In genomic region chr21:44012474-44013379, GRCh38 we compare ENCODE assay signal across 1 cellular context.
A peak's percentile ranks its signal among the peaks of the same experiment; 100 is the strongest.
TF ChIP-seq lines count a peak whose summit lies in the region.

No MANE protein-coding gene starts in this region.

TF ChIP-seq in HepG2, 621 proteins besides CTCF, POLR2A, EP300 and RAD21 (continued from another document and continues in another):
- TF ChIP-seq NR2F1 (CRISPR knock-in tag; IDR thresholded peaks at IDR 0.05) = peak; percentile 83 to 96; a peak in 3 of 4 replicates
- TF ChIP-seq TAF15 (IDR thresholded peaks at IDR 0.05; ENCODE audit: low read depth, low read length, poor library complexity, severe bottlenecking) = no peak
- 0 out of 2 replicates have a peak, but pooled peaks have one; percentile 38 for TF ChIP-seq ZNF441 (CRISPR knock-in tag; IDR thresholded peaks at IDR 0.05; ENCODE audit: borderline replicate concordance)
- TF ChIP-seq, protein P1, sequence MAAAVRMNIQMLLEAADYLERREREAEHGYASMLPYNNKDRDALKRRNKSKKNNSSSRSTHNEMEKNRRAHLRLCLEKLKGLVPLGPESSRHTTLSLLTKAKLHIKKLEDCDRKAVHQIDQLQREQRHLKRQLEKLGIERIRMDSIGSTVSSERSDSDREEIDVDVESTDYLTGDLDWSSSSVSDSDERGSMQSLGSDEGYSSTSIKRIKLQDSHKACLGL (CRISPR knock-in tag; IDR thresholded peaks at IDR 0.05) = 0 out of 2 replicates have a peak, but pooled peaks have one; percentile 2
- 0 out of 2 replicates have a peak, but pooled peaks have one; percentile 38 for TF ChIP-seq ZSCAN31 (CRISPR knock-in tag; IDR thresholded peaks at IDR 0.05; ENCODE audit: low read depth)
- TF ChIP-seq RBFOX2 (IDR thresholded peaks at IDR 0.05; ENCODE audit: low read depth, low read length) = peak; percentile 71
- TF ChIP-seq KAT8 (CRISPR knock-in tag; IDR thresholded peaks at IDR 0.05) = peak; percentile 16; the same call in 1 of the 2 replicates
- peak; percentile 39; the same call in 1 of the 2 replicates for TF ChIP-seq ZNF331 (CRISPR knock-in tag; IDR thresholded peaks at IDR 0.05)
- TF ChIP-seq FOXJ3 (CRISPR knock-in tag; IDR thresholded peaks at IDR 0.05; ENCODE audit: borderline replicate concordance) = no peak
- TF ChIP-seq RORA (CRISPR knock-in tag; IDR thresholded peaks at IDR 0.05) = no peak
- TF ChIP-seq BHLHE40 (IDR thresholded peaks at IDR 0.05; ENCODE audit: low read length) = no peak
- no peak for TF ChIP-seq ZNF530 (CRISPR knock-in tag; IDR thresholded peaks at IDR 0.05; ENCODE audit: low read depth)
- peak; percentile 96 for TF ChIP-seq ZNF205 (CRISPR knock-in tag; IDR thresholded peaks at IDR 0.05)
- TF ChIP-seq, protein P2, sequence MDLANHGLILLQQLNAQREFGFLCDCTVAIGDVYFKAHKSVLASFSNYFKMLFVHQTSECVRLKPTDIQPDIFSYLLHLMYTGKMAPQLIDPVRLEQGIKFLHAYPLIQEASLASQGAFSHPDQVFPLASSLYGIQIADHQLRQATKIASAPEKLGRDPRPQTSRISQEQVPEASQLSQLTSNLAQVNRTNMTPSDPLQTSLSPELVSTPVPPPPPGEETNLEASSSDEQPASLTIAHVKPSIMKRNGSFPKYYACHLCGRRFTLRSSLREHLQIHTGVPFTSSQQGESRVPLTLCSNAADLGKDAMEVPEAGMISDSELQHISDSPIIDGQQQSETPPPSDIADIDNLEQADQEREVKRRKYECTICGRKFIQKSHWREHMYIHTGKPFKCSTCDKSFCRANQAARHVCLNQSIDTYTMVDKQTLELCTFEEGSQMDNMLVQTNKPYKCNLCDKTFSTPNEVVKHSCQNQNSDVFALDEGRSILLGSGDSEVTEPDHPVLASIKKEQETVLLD (CRISPR knock-in tag; IDR thresholded peaks at IDR 0.05; ENCODE audit: low read depth) = peak; percentile 80
- peak; percentile 65 for TF ChIP-seq SKI (IDR thresholded peaks at IDR 0.05; ENCODE audit: partially characterized antibody)
- TF ChIP-seq KDM3A (CRISPR knock-in tag; IDR thresholded peaks at IDR 0.05; ENCODE audit: low read depth) = peak; percentile 41; the same call in 1 of the 2 replicates
- 0 out of 2 replicates have a peak, but pooled peaks have one; percentile 6 for TF ChIP-seq TAF1 (CRISPR knock-in tag; IDR thresholded peaks at IDR 0.05)
- TF ChIP-seq, protein P3, sequence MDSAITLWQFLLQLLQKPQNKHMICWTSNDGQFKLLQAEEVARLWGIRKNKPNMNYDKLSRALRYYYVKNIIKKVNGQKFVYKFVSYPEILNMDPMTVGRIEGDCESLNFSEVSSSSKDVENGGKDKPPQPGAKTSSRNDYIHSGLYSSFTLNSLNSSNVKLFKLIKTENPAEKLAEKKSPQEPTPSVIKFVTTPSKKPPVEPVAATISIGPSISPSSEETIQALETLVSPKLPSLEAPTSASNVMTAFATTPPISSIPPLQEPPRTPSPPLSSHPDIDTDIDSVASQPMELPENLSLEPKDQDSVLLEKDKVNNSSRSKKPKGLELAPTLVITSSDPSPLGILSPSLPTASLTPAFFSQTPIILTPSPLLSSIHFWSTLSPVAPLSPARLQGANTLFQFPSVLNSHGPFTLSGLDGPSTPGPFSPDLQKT (CRISPR knock-in tag; IDR thresholded peaks at IDR 0.05; ENCODE audit: borderline replicate concordance) = no peak
- 0 out of 2 replicates have a peak, but pooled peaks have one; percentile 54 for TF ChIP-seq RARA (CRISPR knock-in tag; IDR thresholded peaks at IDR 0.05)
- peak; percentile 32; the same call in 1 of the 2 replicates for TF ChIP-seq TARDBP (CRISPR knock-in tag; IDR thresholded peaks at IDR 0.05)
- peak; percentile 25; the same call in 1 of the 2 replicates for TF ChIP-seq BCL6 (CRISPR knock-in tag; IDR thresholded peaks at IDR 0.05)
- peak; percentile 84 for TF ChIP-seq NR2F6 (IDR thresholded peaks at IDR 0.05)
- peak; percentile 94 for TF ChIP-seq NR2F6 (CRISPR knock-in tag; IDR thresholded peaks at IDR 0.05)
- TF ChIP-seq KMT2B (CRISPR knock-in tag; IDR thresholded peaks at IDR 0.05) = no peak
- 0 out of 2 replicates have a peak, but pooled peaks have one; percentile 44 for TF ChIP-seq ZNF772 (CRISPR knock-in tag; IDR thresholded peaks at IDR 0.05)
- peak; percentile 6; the same call in 1 of the 2 replicates for TF ChIP-seq HOXA3 (CRISPR knock-in tag; IDR thresholded peaks at IDR 0.05)
- TF ChIP-seq ZNF800 (CRISPR knock-in tag; IDR thresholded peaks at IDR 0.05) = no peak
- 0 out of 2 replicates have a peak, but pooled peaks have one; percentile 45 for TF ChIP-seq ZNF234 (CRISPR knock-in tag; conservative IDR thresholded peaks at IDR 0.05)
- TF ChIP-seq ZNF878 (CRISPR knock-in tag; IDR thresholded peaks at IDR 0.05) = 0 out of 2 replicates have a peak, but pooled peaks have one; percentile 11
- 0 out of 2 replicates have a peak, but pooled peaks have one; percentile 18 for TF ChIP-seq ZNF543 (CRISPR knock-in tag; IDR thresholded peaks at IDR 0.05)
- TF ChIP-seq ZNF224 (CRISPR knock-in tag; IDR thresholded peaks at IDR 0.05) = 0 out of 2 replicates have a peak, but pooled peaks have one; percentile 11
- no peak for TF ChIP-seq KDM6A (CRISPR knock-in tag; IDR thresholded peaks at IDR 0.05; ENCODE audit: low read depth)
- TF ChIP-seq, protein P4, sequence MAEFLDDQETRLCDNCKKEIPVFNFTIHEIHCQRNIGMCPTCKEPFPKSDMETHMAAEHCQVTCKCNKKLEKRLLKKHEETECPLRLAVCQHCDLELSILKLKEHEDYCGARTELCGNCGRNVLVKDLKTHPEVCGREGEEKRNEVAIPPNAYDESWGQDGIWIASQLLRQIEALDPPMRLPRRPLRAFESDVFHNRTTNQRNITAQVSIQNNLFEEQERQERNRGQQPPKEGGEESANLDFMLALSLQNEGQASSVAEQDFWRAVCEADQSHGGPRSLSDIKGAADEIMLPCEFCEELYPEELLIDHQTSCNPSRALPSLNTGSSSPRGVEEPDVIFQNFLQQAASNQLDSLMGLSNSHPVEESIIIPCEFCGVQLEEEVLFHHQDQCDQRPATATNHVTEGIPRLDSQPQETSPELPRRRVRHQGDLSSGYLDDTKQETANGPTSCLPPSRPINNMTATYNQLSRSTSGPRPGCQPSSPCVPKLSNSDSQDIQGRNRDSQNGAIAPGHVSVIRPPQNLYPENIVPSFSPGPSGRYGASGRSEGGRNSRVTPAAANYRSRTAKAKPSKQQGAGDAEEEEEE (CRISPR knock-in tag; IDR thresholded peaks at IDR 0.05; ENCODE audit: borderline replicate concordance) = no peak
- TF ChIP-seq ZIK1 (CRISPR knock-in tag; IDR thresholded peaks at IDR 0.05; ENCODE audit: borderline replicate concordance, low read depth) = no peak; the same call in 1 of the 2 replicates
- no peak for TF ChIP-seq ETS1 (CRISPR knock-in tag; IDR thresholded peaks at IDR 0.05)
- peak; percentile 65 for TF ChIP-seq ZNF777 (CRISPR knock-in tag; IDR thresholded peaks at IDR 0.05)
- peak; percentile 96 for TF ChIP-seq NR2C2 (CRISPR knock-in tag; IDR thresholded peaks at IDR 0.05; ENCODE audit: borderline replicate concordance)
- TF ChIP-seq NFE2 (CRISPR knock-in tag; IDR thresholded peaks at IDR 0.05) = no peak
- TF ChIP-seq ZNF839 (CRISPR knock-in tag; IDR thresholded peaks at IDR 0.05; ENCODE audit: borderline replicate concordance) = no peak
- TF ChIP-seq PAX8 (CRISPR knock-in tag; IDR thresholded peaks at IDR 0.05; ENCODE audit: borderline replicate concordance) = no peak
- 0 out of 2 replicates have a peak, but pooled peaks have one; percentile 49 for TF ChIP-seq ZNF343 (CRISPR knock-in tag; IDR thresholded peaks at IDR 0.05)
- peak; percentile 86 for TF ChIP-seq NR2F2 (IDR thresholded peaks at IDR 0.05; ENCODE audit: borderline replicate concordance, low read depth)
- no peak for TF ChIP-seq HMG20A (CRISPR knock-in tag; IDR thresholded peaks at IDR 0.05; ENCODE audit: borderline replicate concordance)
- TF ChIP-seq THRA (CRISPR knock-in tag; IDR thresholded peaks at IDR 0.05; ENCODE audit: borderline replicate concordance) = peak; percentile 17; the same call in 1 of the 2 replicates
- peak; percentile 39; the same call in 1 of the 2 replicates for TF ChIP-seq HDAC2 (CRISPR knock-in tag; IDR thresholded peaks at IDR 0.05)
- TF ChIP-seq, protein P5, sequence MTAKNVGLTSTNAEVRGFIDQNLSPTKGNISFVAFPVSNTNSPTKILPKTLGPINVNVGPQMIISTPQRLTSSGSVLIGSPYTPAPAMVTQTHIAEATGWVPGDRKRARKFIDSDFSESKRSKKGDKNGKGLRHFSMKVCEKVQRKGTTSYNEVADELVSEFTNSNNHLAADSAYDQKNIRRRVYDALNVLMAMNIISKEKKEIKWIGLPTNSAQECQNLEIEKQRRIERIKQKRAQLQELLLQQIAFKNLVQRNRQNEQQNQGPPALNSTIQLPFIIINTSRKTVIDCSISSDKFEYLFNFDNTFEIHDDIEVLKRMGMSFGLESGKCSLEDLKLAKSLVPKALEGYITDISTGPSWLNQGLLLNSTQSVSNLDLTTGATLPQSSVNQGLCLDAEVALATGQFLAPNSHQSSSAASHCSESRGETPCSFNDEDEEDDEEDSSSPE (CRISPR knock-in tag; IDR thresholded peaks at IDR 0.05) = peak; percentile 59; the same call in 1 of the 2 replicates
- peak in 1 of 2 experiments; percentile 69; a peak in 1 of 4 replicates for TF ChIP-seq HMGXB4 (CRISPR knock-in tag; IDR thresholded peaks at IDR 0.05; ENCODE audit: borderline replicate concordance in 1 of 2, low read depth in 1 of 2)
- no peak for TF ChIP-seq SMARCE1 (IDR thresholded peaks at IDR 0.05; ENCODE audit: borderline replicate concordance)
- TF ChIP-seq ZNF724P (CRISPR knock-in tag; IDR thresholded peaks at IDR 0.05; ENCODE audit: borderline replicate concordance) = no peak
- TF ChIP-seq FOXA1 (IDR thresholded peaks at IDR 0.05) = no peak
- TF ChIP-seq FOXA1 (CRISPR knock-in tag; IDR thresholded peaks at IDR 0.05) = no peak
- TF ChIP-seq ZNF788 (CRISPR knock-in tag; IDR thresholded peaks at IDR 0.05; ENCODE audit: borderline replicate concordance) = 0 out of 2 replicates have a peak, but pooled peaks have one; percentile 38
- TF ChIP-seq ZMYM2 (CRISPR knock-in tag; IDR thresholded peaks at IDR 0.05) = 0 out of 2 replicates have a peak, but pooled peaks have one; percentile 22
- no peak for TF ChIP-seq HCFC1 (IDR thresholded peaks at IDR 0.05; ENCODE audit: low read depth, low read length)
- TF ChIP-seq ZNF780A (CRISPR knock-in tag; IDR thresholded peaks at IDR 0.05) = no peak
- no peak for TF ChIP-seq ARID2 (CRISPR knock-in tag; IDR thresholded peaks at IDR 0.05; ENCODE audit: borderline replicate concordance)
- 0 out of 2 replicates have a peak, but pooled peaks have one; percentile 5 for TF ChIP-seq SIN3B (IDR thresholded peaks at IDR 0.05; ENCODE audit: low read length)
- TF ChIP-seq, protein P6, sequence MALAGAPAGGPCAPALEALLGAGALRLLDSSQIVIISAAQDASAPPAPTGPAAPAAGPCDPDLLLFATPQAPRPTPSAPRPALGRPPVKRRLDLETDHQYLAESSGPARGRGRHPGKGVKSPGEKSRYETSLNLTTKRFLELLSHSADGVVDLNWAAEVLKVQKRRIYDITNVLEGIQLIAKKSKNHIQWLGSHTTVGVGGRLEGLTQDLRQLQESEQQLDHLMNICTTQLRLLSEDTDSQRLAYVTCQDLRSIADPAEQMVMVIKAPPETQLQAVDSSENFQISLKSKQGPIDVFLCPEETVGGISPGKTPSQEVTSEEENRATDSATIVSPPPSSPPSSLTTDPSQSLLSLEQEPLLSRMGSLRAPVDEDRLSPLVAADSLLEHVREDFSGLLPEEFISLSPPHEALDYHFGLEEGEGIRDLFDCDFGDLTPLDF (CRISPR knock-in tag; IDR thresholded peaks at IDR 0.05) = 0 out of 2 replicates have a peak, but pooled peaks have one; percentile 8
